Comparison of ENCODE assay signal across 6 cellular contexts in genomic region chr1:99979071-99979470, GRCh38.
"Had no signal": no experiment of that assay in that cellular context is flagged by ENCODE, and none has a peak within 500 bp of the region (broad histone marks: within the 10 kb centered on the region; RNA-seq: fewer than 3 reads in every experiment).

No MANE protein-coding gene starts in this region.

- H3K27me3 Mint-ChIP-seq: IgD-negative memory B cell had no signal

- H3K9me3 Mint-ChIP-seq: GM23338 had no signal

- H3K4me3 Mint-ChIP-seq: GM23338, H9, IgD-negative memory B cell had no signal

- H3K27ac Mint-ChIP-seq: GM23338, H9, IgD-negative memory B cell had no signal

- H3K4me1 Mint-ChIP-seq: GM23338, H9 had no signal

- DNase-seq: H9, HCEC 1CT, KBM-7 had no signal

- ATAC-seq: GM23338, HepG2 had no signal
